1 cellular context compared by ENCODE assay signal in the genomic region with DNA sequence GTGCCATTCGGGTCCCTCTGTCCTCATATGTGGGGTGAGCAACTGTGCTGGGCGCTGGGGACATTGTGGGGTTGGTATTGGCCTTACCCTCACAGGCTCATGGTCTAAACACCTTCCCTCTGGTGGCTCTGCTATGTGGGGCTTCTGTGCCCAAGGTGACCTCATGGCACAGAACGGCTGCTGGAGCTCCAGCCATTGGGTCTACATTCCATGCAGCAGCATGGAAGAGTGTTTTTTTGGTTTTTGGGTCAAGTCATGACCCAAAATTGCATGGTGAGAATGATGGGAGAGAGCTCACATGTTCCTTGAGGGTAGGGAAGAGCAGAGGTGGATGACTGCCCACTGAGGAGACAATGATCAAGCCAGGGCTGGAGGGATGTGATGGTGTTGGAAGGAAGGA.
TF ChIP-seq lines count a peak whose summit lies in the region.

No MANE protein-coding gene starts in this region.

TF ChIP-seq in HEK293, 187 proteins besides CTCF, POLR2A, EP300 and RAD21 (continued from another document):
- TF ChIP-seq SP7 (tag by site-specific recombination; IDR thresholded peaks at IDR 0.05): peak; percentile 32
- TF ChIP-seq ZNF398 (tag by site-specific recombination; IDR thresholded peaks at IDR 0.05): no peak
- TF ChIP-seq KLF1 (tag by site-specific recombination; IDR thresholded peaks at IDR 0.05): no peak
- no peak for TF ChIP-seq ZBTB21 (tag by site-specific recombination; IDR thresholded peaks at IDR 0.05)
- no peak for TF ChIP-seq ZNF416 (tag by site-specific recombination; IDR thresholded peaks at IDR 0.05)
- no peak for TF ChIP-seq ZNF223 (tag by site-specific recombination; IDR thresholded peaks at IDR 0.05)
- TF ChIP-seq ZNF16 (tag by site-specific recombination; IDR thresholded peaks at IDR 0.05; ENCODE audit: low read depth): no peak
- TF ChIP-seq ZNF513 (tag by site-specific recombination; IDR thresholded peaks at IDR 0.05): no peak
- no peak for TF ChIP-seq TRIM28 (IDR thresholded peaks at IDR 0.05; ENCODE audit: borderline replicate concordance, low read length)
- no peak for TF ChIP-seq ZNF558 (tag by site-specific recombination; IDR thresholded peaks at IDR 0.05)
- TF ChIP-seq ZNF404 (tag by site-specific recombination; IDR thresholded peaks at IDR 0.05): no peak
- TF ChIP-seq ZFP3 (tag by site-specific recombination; IDR thresholded peaks at IDR 0.05; ENCODE audit: low read depth): no peak
- no peak for TF ChIP-seq ZBTB26 (tag by site-specific recombination; optimal IDR thresholded peaks at IDR 0.05)
- TF ChIP-seq ZNF280D (tag by site-specific recombination; IDR thresholded peaks at IDR 0.05): peak; percentile 99
- TF ChIP-seq, protein P1, sequence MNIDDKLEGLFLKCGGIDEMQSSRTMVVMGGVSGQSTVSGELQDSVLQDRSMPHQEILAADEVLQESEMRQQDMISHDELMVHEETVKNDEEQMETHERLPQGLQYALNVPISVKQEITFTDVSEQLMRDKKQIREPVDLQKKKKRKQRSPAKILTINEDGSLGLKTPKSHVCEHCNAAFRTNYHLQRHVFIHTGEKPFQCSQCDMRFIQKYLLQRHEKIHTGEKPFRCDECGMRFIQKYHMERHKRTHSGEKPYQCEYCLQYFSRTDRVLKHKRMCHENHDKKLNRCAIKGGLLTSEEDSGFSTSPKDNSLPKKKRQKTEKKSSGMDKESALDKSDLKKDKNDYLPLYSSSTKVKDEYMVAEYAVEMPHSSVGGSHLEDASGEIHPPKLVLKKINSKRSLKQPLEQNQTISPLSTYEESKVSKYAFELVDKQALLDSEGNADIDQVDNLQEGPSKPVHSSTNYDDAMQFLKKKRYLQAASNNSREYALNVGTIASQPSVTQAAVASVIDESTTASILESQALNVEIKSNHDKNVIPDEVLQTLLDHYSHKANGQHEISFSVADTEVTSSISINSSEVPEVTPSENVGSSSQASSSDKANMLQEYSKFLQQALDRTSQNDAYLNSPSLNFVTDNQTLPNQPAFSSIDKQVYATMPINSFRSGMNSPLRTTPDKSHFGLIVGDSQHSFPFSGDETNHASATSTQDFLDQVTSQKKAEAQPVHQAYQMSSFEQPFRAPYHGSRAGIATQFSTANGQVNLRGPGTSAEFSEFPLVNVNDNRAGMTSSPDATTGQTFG (tag by site-specific recombination; IDR thresholded peaks at IDR 0.05; ENCODE audit: borderline replicate concordance): no peak
- TF ChIP-seq ZNF426 (tag by site-specific recombination; IDR thresholded peaks at IDR 0.05): no peak
- no peak for TF ChIP-seq ZNF292 (tag by site-specific recombination; IDR thresholded peaks at IDR 0.05; ENCODE audit: borderline replicate concordance, low read depth)
- no peak for TF ChIP-seq ZNF394 (tag by site-specific recombination; IDR thresholded peaks at IDR 0.05; ENCODE audit: borderline replicate concordance)
